In the genomic region with DNA sequence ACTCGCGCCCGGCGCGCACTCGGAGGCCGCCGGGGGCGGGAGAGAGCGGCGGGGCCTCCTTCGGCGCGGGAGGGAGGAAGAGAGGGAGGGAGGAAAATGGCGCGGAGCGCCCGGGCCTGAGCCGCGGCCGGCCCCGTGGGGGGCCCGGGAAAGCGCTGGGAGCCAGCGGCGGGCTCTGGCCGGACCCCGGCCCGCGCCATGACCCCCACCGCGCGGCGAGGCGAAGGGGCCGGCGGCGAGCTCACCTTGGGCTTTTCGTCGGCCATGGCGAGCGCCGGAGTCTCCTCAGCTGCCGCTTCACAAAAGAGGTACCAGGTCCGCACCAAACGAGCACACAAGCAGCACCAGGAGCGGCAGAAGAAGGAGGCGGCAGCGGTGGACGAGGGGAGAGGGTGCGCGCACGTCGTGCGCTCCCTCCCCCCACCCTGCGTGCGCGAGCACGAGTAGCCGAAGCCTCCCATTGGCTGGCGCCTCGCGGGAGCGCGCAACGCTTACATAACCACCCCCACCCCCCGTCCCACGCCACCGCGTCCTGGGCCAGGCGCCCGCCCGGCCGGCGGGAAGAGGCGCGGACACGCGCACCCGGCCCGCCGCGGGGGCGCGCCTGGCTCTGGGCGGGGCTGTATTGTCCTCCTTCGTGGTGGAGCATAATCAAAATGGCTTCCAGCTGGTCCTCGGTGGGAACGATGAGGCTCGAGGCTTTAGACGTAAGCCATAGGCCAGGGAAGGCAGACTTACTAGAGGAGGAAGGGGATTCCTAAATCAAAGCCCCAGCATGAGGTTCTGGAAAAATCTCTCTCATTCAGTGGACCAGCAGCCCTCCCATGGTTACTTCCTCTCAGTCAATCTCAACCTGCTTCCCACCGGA, we compare ENCODE assay signal across 9 cellular contexts. TPM values are rescaled to one million over a fixed set of nuclear protein-coding genes. Genes with fewer than 3 reads are reported as not detected.
DNase-seq lines count a peak whose midpoint lies in the region; ATAC-seq, FAIRE-seq and TF ChIP-seq lines count a peak whose summit lies in the region.
"Had no signal": no experiment of that assay in that cellular context is flagged by ENCODE, and none has a peak within 500 bp of the region (broad histone marks: within the 10 kb centered on the region; RNA-seq: fewer than 3 reads in every experiment).

A gene (minus strand): TSS at position 391 of the 868 bp plus-strand sequence. CDS start 125 bp downstream, at position 266.

- peak; percentile 86 for FAIRE-seq in GM19239 (lab: Jason Lieb, UNC)
- FAIRE-seq: islet of Langerhans had no signal

- CTCF ChIA-PET in BJ (lab: Yijun Ruan, JAX), result interaction anchor here (0.6 to 1.9 kb wide), 4 partner anchors 9 to 127 kb away, joined by 3 to 12 read pairs (median 3); no protein-coding TSS in a partner anchor

- intact Hi-C loops in colonic mucosa (cut with DNase I) (no loop called here), left colon (cut with DNase I, micrococcal nuclease) (no loop called here)

- peak; percentile 60 for DNase-seq in BJ (ENCODE audit: low read depth)
- peak; percentile 94 for DNase-seq in GM19239 (ENCODE audit: insufficient read length, low spot score)
- peak; percentile 98 to 99 for DNase-seq in NCI-H524 (lab: John Stamatoyannopoulos, UW)
- DNase-seq in activated CD4-positive, alpha-beta T cell treated with anti-CD3 and anti-CD28 coated beads for 48 hours, result peak; percentile 97
- peak; percentile 96 for DNase-seq in colonic mucosa
- peak; percentile 94 to 97 for DNase-seq in left colon
- peak; percentile 95 to 97 for DNase-seq in stimulated activated CD4-positive, alpha-beta T cell treated with anti-CD3 and anti-CD28 coated beads, Interleukin-1b, Interleukin-23, amount 100 ng/mL, for 4 hours (ENCODE audit: low read depth in 2 of 2)

- H3K9ac ChIP-seq in colonic mucosa (ENCODE audit: low read depth in 2 of 2, low read length in 2 of 2), result peak within 1 kb of the TSS; percentile 93 to 94

- peak within 1 kb of the TSS; percentile 99 for H3K27ac ChIP-seq in colonic mucosa

- ATAC-seq in HG03442 (IDR thresholded peaks at IDR 0.05; ENCODE audit: unreplicated experiment) (peak; percentile 61), left colon (peak; percentile 93)

- POLR2A ChIA-PET in BJ (lab: Charles Lee), result no interaction called here

- H3K9me3 ChIP-seq in colonic mucosa, result no peaks in the 10 kb centered on the region

- H3K36me3 ChIP-seq in BJ (ENCODE audit: control insufficient read depth, insufficient read depth, low read length), result peaks cover 5% of the 10 kb centered on the region
- no peaks in the 10 kb centered on the region for H3K36me3 ChIP-seq in colonic mucosa

- TF ChIP-seq CTCF in BJ (IDR thresholded peaks at IDR 0.05; ENCODE audit: insufficient read depth, low read depth, low read length) (no peak; the same call in 1 of the 2 replicates), colonic mucosa (IDR thresholded peaks at IDR 0.05) (no peak)

- peak within 1 kb of the TSS; percentile 98 for H3K4me3 ChIP-seq in BJ (ENCODE audit: low read depth, low read length)
- H3K4me3 ChIP-seq in colonic mucosa, result peak within 1 kb of the TSS; percentile 94

- H3K4me1 ChIP-seq in colonic mucosa, result peaks cover 3% of the 10 kb centered on the region

- H3K27me3 ChIP-seq in BJ (ENCODE audit: control insufficient read depth, insufficient read depth, low read length) (no peaks in the 10 kb centered on the region), colonic mucosa (no peaks in the 10 kb centered on the region)

RNA-seq across cellular contexts. Expression of the gene that starts here (rescaled TPM):
- polyA plus RNA-seq in BJ (2011; rRNA removed), result 131 and 304 TPM in 2 replicates
- polyA minus RNA-seq in BJ (2011; rRNA and poly(A)+ RNA removed), result 76.9 and 95.8 TPM in 2 replicates
- total RNA-seq in colonic mucosa, result 100 to 1,000 TPM; 298 to 319 TPM
- 100 to 1,000 TPM; 235 to 254 TPM for total RNA-seq in left colon

Comparison
In these comparisons a context has a peak if more than half of its experiments do, and no peak if none do; other contexts are left out.
1. Peak in every context shown above with its lines: DNase-seq, ATAC-seq, H3K4me3 ChIP-seq and H3K27ac ChIP-seq.